Comparison of ENCODE assay signal across 8 cellular contexts in the genomic region with DNA sequence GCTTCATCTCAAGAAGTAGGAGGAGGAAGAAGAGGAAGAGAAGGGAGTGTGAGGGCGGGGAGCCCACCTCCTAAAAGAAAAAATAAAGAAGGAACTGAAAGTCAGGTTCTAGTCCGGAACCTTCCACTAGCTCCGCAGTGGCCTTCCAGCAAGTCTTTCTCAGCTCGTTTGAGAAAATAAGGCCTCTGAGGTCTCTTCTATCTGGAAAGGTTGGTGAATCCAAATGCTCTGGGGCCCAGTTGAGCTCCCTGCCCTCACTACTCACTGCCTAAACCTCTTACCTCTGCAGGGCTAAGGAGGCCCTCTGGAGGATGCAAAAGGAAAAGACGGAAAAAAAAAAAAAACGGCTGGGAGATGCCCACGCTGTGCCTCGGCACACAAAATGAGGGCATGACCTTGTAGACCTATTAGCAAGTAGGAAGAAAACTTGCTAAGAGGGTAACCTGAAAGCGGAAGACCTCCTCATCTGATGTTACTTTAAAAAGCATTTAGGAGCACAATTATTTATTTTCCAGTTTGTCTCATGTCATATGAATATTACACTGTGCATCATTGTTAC. TPM values are rescaled to one million over a fixed set of nuclear protein-coding genes. Genes with fewer than 3 reads are reported as not detected.
DNase-seq lines count a peak whose midpoint lies in the region; ATAC-seq and TF ChIP-seq lines count a peak whose summit lies in the region.

No MANE protein-coding gene starts in this region.

- no peak overlapping the region for H3K4me2 ChIP-seq in osteoblast (ENCODE audit: insufficient read depth, low read length)

- H3K27ac ChIP-seq in osteoblast (ENCODE audit: low read depth, low read length) = no peak overlapping the region

- peak overlapping the region; percentile 29 for H2AFZ ChIP-seq in osteoblast (ENCODE audit: low read length)

- no peaks in the 10 kb centered on the region for H3K79me2 ChIP-seq in osteoblast (ENCODE audit: insufficient read depth, low read length)

- H3K9me3 ChIP-seq in osteoblast (ENCODE audit: low read depth, low read length) = no peaks in the 10 kb centered on the region

- peak; percentile 71 for TF ChIP-seq CTCF in osteoblast (IDR thresholded peaks at IDR 0.05; ENCODE audit: extremely low read depth, low read depth, low read length)

- no peaks in the 10 kb centered on the region for H3K4me1 ChIP-seq in osteoblast (ENCODE audit: insufficient read depth, low read length)

- H4K20me1 ChIP-seq in osteoblast (ENCODE audit: insufficient read depth, low read length) = no peaks in the 10 kb centered on the region

- no peaks in the 10 kb centered on the region for H3K36me3 ChIP-seq in osteoblast (ENCODE audit: insufficient read depth, low read length)

- no peak overlapping the region for H3K4me3 ChIP-seq in osteoblast (ENCODE audit: insufficient read depth, low read length)

- DNase-seq in Daoy (ENCODE audit: low read depth) (peak; percentile 66), NCI-H526 treated with DMSO at 0.1 percent for 48 hours (lab: John Stamatoyannopoulos, UW) (peak; percentile 27), fibroblast of gingiva (ENCODE audit: low read depth) (peak; percentile 72), osteoblast (ENCODE audit: insufficient read length, low spot score, missing footprints) (peak; percentile 87), ecto neural progenitor cell (ENCODE audit: low spot score) (no peak), HCEC 1CT (no peak)
- DNase-seq in activated CD8-positive, alpha-beta memory T cell treated with anti-CD3 and anti-CD28 coated beads, Interleukin-2, amount 50 U/mL, for 1 hour (ENCODE audit: extremely low read depth) = peak; percentile 17

- peak; percentile 72 for ATAC-seq in HG02642 (IDR thresholded peaks at IDR 0.05; ENCODE audit: poor library complexity, unreplicated experiment)

- no peaks in the 10 kb centered on the region for H3K27me3 ChIP-seq in osteoblast (ENCODE audit: insufficient read depth, low read length)

RNA-seq across cellular contexts. Expression of a gene that starts 35.9 kb away (rescaled TPM):
- 0.18 and 0.57 TPM in 2 replicates for total RNA-seq in Daoy (2014; rRNA removed; shearing (Covaris generic))
- total RNA-seq in osteoblast = 22.1 and 27.7 TPM in 2 replicates

RNA-seq across cellular contexts. Expression of a gene that starts 44.2 kb away (rescaled TPM):
- total RNA-seq in Daoy (2014; rRNA removed; shearing (Covaris generic)) = 3.1 and 5.7 TPM in 2 replicates
- under 0.01 and 0.29 TPM in 2 replicates for total RNA-seq in osteoblast

Comparison
In these comparisons a context has a peak if more than half of its experiments do, and no peak if none do; other contexts are left out.
1. DNase-seq: peak in Daoy (single experiment), NCI-H526 treated with DMSO at 0.1 percent for 48 hours (single experiment), activated CD8-positive, alpha-beta memory T cell treated with anti-CD3 and anti-CD28 coated beads, Interleukin-2, amount 50 U/mL, for 1 hour (single experiment), fibroblast of gingiva (single experiment) and osteoblast (single experiment); none in ecto neural progenitor cell (single experiment) and HCEC 1CT (single experiment).
2. RNA of a gene that starts 35.9 kb away (total RNA-seq): 22.1 to 27.7 TPM in osteoblast; 0.18 to 0.57 TPM in Daoy; every median in the first group is over 10 times any median in the second.